In genomic region chr6:165999279-165999678, GRCh38 we compare ENCODE assay signal across 24 cellular contexts.
"Had no signal": no experiment of that assay in that cellular context is flagged by ENCODE, and none has a peak within 500 bp of the region (broad histone marks: within the 10 kb centered on the region; RNA-seq: fewer than 3 reads in every experiment).

No MANE protein-coding gene starts in this region.

- H3K27ac ChIP-seq: HL-60, SJSA1, SK-N-MC had no signal

- H3K36me3 ChIP-seq: SJSA1 had no signal

- H3K4me1 ChIP-seq: SJSA1 had no signal

- H3K9me3 ChIP-seq: SJSA1 had no signal

- H3K4me3 ChIP-seq: SJSA1, SK-N-MC had no signal

- FAIRE-seq: HTR-8/SVneo, RCC 7860 had no signal

- DNase-seq: KBM-7, MV-4-11, NCI-H1048, NCI-H1105, NCI-H1417, NCI-H146, NCI-H1694 treated with DMSO at 0.1 percent for 48 hours, NCI-H1930, NCI-H2081 treated with DMSO at 0.1 percent for 48 hours, NCI-H2171, NCI-H226, NCI-H446, NCI-H510A, NCI-H524 treated with DMSO at 0.1 percent for 48 hours, NCI-H69, NCI-H774, Right ventricle myocardium superior, RPMI8226, SIG-M5 had no signal
